ENCODE assay signal across 12 cellular contexts in the genomic region with DNA sequence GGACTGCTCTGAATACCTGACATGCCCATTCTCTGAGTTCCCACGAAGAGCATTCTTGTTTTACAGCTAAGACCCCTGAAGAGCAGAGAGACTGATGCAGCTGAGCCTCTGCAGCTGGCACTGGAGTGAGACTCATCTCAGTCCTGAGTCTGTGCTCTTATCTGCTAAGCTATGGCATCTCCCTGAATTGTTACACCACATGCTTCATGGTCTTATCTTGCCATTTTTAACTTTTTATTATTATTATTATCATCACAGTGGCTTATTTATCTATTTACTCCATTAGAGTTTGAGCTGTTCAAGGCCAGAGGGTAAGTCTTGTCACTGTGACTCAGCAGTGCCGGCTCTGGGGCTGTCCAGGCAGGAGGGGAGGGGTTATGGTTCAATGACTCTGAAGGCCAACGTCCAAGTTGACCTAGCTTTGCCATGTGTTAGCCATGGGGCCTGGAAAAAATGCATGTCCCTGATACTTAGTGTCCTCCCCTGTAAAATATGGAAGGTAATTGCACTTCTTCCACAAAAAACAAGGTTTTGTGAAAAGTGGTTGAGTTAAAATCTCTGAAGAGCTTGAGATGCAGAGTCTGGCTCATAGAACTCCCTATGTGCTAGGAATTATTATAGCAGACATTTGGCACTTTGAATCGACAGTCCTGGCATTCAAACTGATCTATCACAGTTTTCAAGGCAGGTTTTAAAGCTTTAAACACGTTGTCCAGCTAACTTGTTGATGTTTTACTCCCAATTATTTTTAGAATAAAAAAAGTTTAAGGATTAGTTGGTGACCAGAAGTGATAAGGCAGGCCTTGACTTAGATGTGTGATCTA.
DNase-seq lines count a peak whose midpoint lies in the region; ATAC-seq and TF ChIP-seq lines count a peak whose summit lies in the region.
"Had no signal": no experiment of that assay in that cellular context is flagged by ENCODE, and none has a peak within 500 bp of the region (broad histone marks: within the 10 kb centered on the region; RNA-seq: fewer than 3 reads in every experiment).

No MANE protein-coding gene starts in this region.

- H3K27ac Mint-ChIP-seq in nephron progenitor cell: peak overlapping the region; percentile 72
- H3K27ac Mint-ChIP-seq: activated CD8-positive, alpha-beta memory T cell treated with anti-CD3 and anti-CD28 coated beads, Interleukin-2, amount 10 ng/mL, durations not matched to agents 7 days and 5 days; B cell had no signal

- H3K4me3 Mint-ChIP-seq in nephron progenitor cell: no peak overlapping the region
- H3K4me3 Mint-ChIP-seq: activated CD8-positive, alpha-beta memory T cell treated with anti-CD3 and anti-CD28 coated beads, Interleukin-2, amount 10 ng/mL, durations not matched to agents 7 days and 5 days; B cell had no signal

- H3K27me3 Mint-ChIP-seq in nephron progenitor cell (ENCODE audit: low read depth, poor library complexity): no peaks in the 10 kb centered on the region
- H3K27me3 Mint-ChIP-seq: B cell had no signal

- ATAC-seq in HG03159 (IDR thresholded peaks at IDR 0.05; ENCODE audit: unreplicated experiment): no peak
- ATAC-seq in HG02981 (IDR thresholded peaks at IDR 0.05; ENCODE audit: unreplicated experiment): no peak
- no peak for ATAC-seq in HG02852 (IDR thresholded peaks at IDR 0.05; ENCODE audit: unreplicated experiment)
- ATAC-seq: activated CD8-positive, alpha-beta memory T cell treated with anti-CD3 and anti-CD28 coated beads, Interleukin-2, amount 10 ng/mL, durations not matched to agents 7 days and 5 days; GM12878 had no signal

- H3K9me3 Mint-ChIP-seq in nephron progenitor cell: no peaks in the 10 kb centered on the region

- peaks cover 35% of the 10 kb centered on the region for H3K4me1 Mint-ChIP-seq in nephron progenitor cell
- H3K4me1 Mint-ChIP-seq: activated CD8-positive, alpha-beta memory T cell treated with anti-CD3 and anti-CD28 coated beads, Interleukin-2, amount 10 ng/mL, durations not matched to agents 7 days and 5 days had no signal

- TF ChIP-seq CTCF in nephron progenitor cell (IDR thresholded peaks at IDR 0.05): no peak

- no peaks in the 10 kb centered on the region for H3K36me3 Mint-ChIP-seq in nephron progenitor cell (ENCODE audit: low read depth)
- H3K36me3 Mint-ChIP-seq: activated CD8-positive, alpha-beta memory T cell treated with anti-CD3 and anti-CD28 coated beads, Interleukin-2, amount 10 ng/mL, durations not matched to agents 7 days and 5 days had no signal

- DNase-seq in AG08395 (ENCODE audit: low spot score): peak; percentile 45
- peak; percentile 22 for DNase-seq in NCI-H69 (lab: John Stamatoyannopoulos, UW)
- peak; percentile 7 for DNase-seq in fibroblast of peridontal ligament (ENCODE audit: extremely low read depth)
- DNase-seq in nephron progenitor cell: peak; percentile 29
- DNase-seq in CD1c-positive myeloid dendritic cell (ENCODE audit: extremely low spot score): no peak
- DNase-seq: activated CD8-positive, alpha-beta memory T cell treated with anti-CD3 and anti-CD28 coated beads, Interleukin-2, amount 10 ng/mL, durations not matched to agents 7 days and 5 days; NCI-H2081 had no signal
